Comparison of ENCODE assay signal across 8 cellular contexts in genomic region chr11:46617451-46618314, GRCh38. TPM values are rescaled to one million over a fixed set of nuclear protein-coding genes. Genes with fewer than 3 reads are reported as not detected.
A peak's percentile ranks its signal among the peaks of the same experiment; 100 is the strongest.
DNase-seq lines count a peak whose midpoint lies in the region; ATAC-seq lines count a peak whose summit lies in the region.

Gene ATG13 (plus strand): TSS chr11:46617553. CDS start chr11:46644292, 26,739 bp downstream.

- no peaks in the 10 kb centered on the region for H3K27me3 Mint-ChIP-seq in CD4-positive, alpha-beta memory T cell

- H3K36me3 Mint-ChIP-seq in CD4-positive, alpha-beta memory T cell, result peaks cover 10 to 37% of the 10 kb centered on the region in 2 donors

- in situ Hi-C loops in endometrial microvascular endothelial cells (cut with HindIII; ENCODE audit: inconsistent ontology term, low pct_unique_long_range_greater_than_20kb, low sequenced_read_pairs), result no loop called here

- intact Hi-C loops in CD4-positive, alpha-beta memory T cell (cut with micrococcal nuclease), result loop anchor here (1.0 to 5.0 kb wide), 7 partner anchors 23 to 270 kb away; partner anchors contain the start of genes AMBRA1, ARHGAP1 and DGKZ

- peaks cover 49% of the 10 kb centered on the region for H3K4me1 ChIP-seq in CD4-positive, alpha-beta memory T cell (ENCODE audit: insufficient read depth, low read length)

- POLR2A ChIA-PET in CD4-positive, alpha-beta memory T cell (lab: Charles Lee; ENCODE audit: partially characterized antibody), result interaction anchor here (0.6 to 4.0 kb wide), 15 partner anchors 8 to 497 kb away, joined by 3 to 27 read pairs (median 4); partner anchors contain the start of genes AMBRA1, ARHGAP1, PHF21A and ZNF408

- ATAC-seq in GM19372 (IDR thresholded peaks at IDR 0.05; ENCODE audit: low read depth, unreplicated experiment) (peak; percentile 50), HG03521 (IDR thresholded peaks at IDR 0.05; ENCODE audit: unreplicated experiment) (peak; percentile 47)

- H3K27me3 ChIP-seq in CD4-positive, alpha-beta memory T cell (ENCODE audit: insufficient read depth, low read length), result no peaks in the 10 kb centered on the region

- H3K27ac Mint-ChIP-seq in CD4-positive, alpha-beta memory T cell, result peak within 1 kb of the TSS; percentile 98 to 100 (median 99)

- H3K4me3 Mint-ChIP-seq in CD4-positive, alpha-beta memory T cell, result peak within 1 kb of the TSS; percentile 93 to 100 (median 99)

- CTCF ChIA-PET in CD4-positive, alpha-beta memory T cell (lab: Charles Lee; ENCODE audit: partially characterized antibody), result interaction anchor here (0.6 to 3.2 kb wide), 28 partner anchors 9 to 1511 kb away, joined by 3 to 29 read pairs (median 4); partner anchors contain the start of genes AMBRA1, ARHGAP1 and ZNF408

- H3K9me3 Mint-ChIP-seq in CD4-positive, alpha-beta memory T cell, result no peaks in the 10 kb centered on the region

- H3K27ac ChIP-seq in CD4-positive, alpha-beta memory T cell (ENCODE audit: low read depth, low read length), result peak within 1 kb of the TSS; percentile 99

- DNase-seq in CD4-positive, alpha-beta memory T cell, result peak; percentile 80 to 89 (median 84)
- DNase-seq in NOMO-1 (lab: John Stamatoyannopoulos, UW; ENCODE audit: unreplicated experiment in 2 of 2), result peak; percentile 75 to 79
- peak; percentile 48 for DNase-seq in activated CD8-positive, alpha-beta memory T cell treated with anti-CD3 and anti-CD28 coated beads, Interleukin-2, amount 50 U/mL, for 1 hour (ENCODE audit: extremely low read depth)
- peak; percentile 84 for DNase-seq in midbrain (lab: John Stamatoyannopoulos, UW)
- peak; percentile 62 to 66 for DNase-seq in stimulated activated CD8-positive, alpha-beta memory T cell treated with anti-CD3 and anti-CD28 coated beads, Interleukin-15, amount 100 ng/mL, for 48 hours (ENCODE audit: low read depth in 2 of 2)

- peak within 1 kb of the TSS; percentile 94 to 99 for H3K4me3 ChIP-seq in CD4-positive, alpha-beta memory T cell (ENCODE audit: low read length in 2 of 2)

- H3K4me1 Mint-ChIP-seq in CD4-positive, alpha-beta memory T cell, result peaks cover 28 to 63% (median 44%) of the 10 kb centered on the region in 4 donors

- H3K36me3 ChIP-seq in CD4-positive, alpha-beta memory T cell (ENCODE audit: insufficient read depth, low read length), result peaks cover 6% of the 10 kb centered on the region

- no peaks in the 10 kb centered on the region for H3K9me3 ChIP-seq in CD4-positive, alpha-beta memory T cell (ENCODE audit: control insufficient read depth in 1 of 2, low read length in 2 of 2)

RNA-seq across cellular contexts. Expression of gene ATG13, which starts in this region (rescaled TPM):
- total RNA-seq in CD4-positive, alpha-beta memory T cell, result 10 to 100 TPM; 86.0 to 96.2 TPM
- 10 to 100 TPM; 64.2 to 66.0 TPM for polyA plus RNA-seq in CD4-positive, alpha-beta memory T cell
- 87.7 TPM for total RNA-seq in endometrial microvascular endothelial cells (ENCODE audit: inconsistent ontology term)

Comparison
In these comparisons a context has a peak if more than half of its experiments do, and no peak if none do; other contexts are left out.
1. Peak in every context shown above with its lines: DNase-seq, ATAC-seq, H3K4me3 ChIP-seq and H3K27ac ChIP-seq.